Comparison of ENCODE assay signal across 1 cellular context in the genomic region with DNA sequence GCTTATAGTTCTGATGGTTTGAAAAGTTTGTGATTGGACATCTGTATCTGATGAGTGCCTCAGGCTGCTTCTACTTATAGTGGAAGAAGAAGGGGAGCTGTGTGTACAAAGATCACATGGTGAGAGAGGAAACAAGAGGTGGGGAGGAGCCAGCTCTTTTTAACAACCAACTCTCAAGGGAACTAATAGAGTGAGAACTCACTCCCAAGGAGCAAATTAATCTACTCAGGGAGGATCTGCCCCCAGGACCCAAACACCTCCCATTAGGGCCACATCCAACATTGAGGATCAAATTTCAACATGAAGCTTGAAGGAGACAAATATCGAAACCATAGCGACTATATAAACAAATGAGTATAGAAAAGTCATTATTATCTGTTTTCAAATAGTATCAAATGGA.
TF ChIP-seq lines count a peak whose summit lies in the region.

No MANE protein-coding gene starts in this region.

TF ChIP-seq in WTC11, 78 proteins besides CTCF, POLR2A, EP300 and RAD21 (continued from another document):
- TF ChIP-seq, protein P1, sequence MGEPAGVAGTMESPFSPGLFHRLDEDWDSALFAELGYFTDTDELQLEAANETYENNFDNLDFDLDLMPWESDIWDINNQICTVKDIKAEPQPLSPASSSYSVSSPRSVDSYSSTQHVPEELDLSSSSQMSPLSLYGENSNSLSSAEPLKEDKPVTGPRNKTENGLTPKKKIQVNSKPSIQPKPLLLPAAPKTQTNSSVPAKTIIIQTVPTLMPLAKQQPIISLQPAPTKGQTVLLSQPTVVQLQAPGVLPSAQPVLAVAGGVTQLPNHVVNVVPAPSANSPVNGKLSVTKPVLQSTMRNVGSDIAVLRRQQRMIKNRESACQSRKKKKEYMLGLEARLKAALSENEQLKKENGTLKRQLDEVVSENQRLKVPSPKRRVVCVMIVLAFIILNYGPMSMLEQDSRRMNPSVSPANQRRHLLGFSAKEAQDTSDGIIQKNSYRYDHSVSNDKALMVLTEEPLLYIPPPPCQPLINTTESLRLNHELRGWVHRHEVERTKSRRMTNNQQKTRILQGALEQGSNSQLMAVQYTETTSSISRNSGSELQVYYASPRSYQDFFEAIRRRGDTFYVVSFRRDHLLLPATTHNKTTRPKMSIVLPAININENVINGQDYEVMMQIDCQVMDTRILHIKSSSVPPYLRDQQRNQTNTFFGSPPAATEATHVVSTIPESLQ (CRISPR knock-in tag; IDR thresholded peaks at IDR 0.05): no peak
- TF ChIP-seq CBFB (CRISPR knock-in tag; IDR thresholded peaks at IDR 0.05; ENCODE audit: low read depth) (no peak), TEAD4 (CRISPR knock-in tag; IDR thresholded peaks at IDR 0.05) (no peak)
- TF ChIP-seq, protein P2, sequence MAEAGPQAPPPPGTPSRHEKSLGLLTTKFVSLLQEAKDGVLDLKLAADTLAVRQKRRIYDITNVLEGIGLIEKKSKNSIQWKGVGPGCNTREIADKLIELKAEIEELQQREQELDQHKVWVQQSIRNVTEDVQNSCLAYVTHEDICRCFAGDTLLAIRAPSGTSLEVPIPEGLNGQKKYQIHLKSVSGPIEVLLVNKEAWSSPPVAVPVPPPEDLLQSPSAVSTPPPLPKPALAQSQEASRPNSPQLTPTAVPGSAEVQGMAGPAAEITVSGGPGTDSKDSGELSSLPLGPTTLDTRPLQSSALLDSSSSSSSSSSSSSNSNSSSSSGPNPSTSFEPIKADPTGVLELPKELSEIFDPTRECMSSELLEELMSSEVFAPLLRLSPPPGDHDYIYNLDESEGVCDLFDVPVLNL (CRISPR knock-in tag; IDR thresholded peaks at IDR 0.05; ENCODE audit: borderline replicate concordance, low read depth): no peak
